ENCODE assay signal across 10 cellular contexts in genomic region chr14:75513911-75514672, GRCh38. TPM values are rescaled to one million over a fixed set of nuclear protein-coding genes. Genes with fewer than 3 reads are reported as not detected.
DNase-seq lines count a peak whose midpoint lies in the region; ATAC-seq and TF ChIP-seq lines count a peak whose summit lies in the region.
"Had no signal": no experiment of that assay in that cellular context is flagged by ENCODE, and none has a peak within 500 bp of the region (broad histone marks: within the 10 kb centered on the region; RNA-seq: fewer than 3 reads in every experiment).

No MANE protein-coding gene starts in this region.

- H3K27me3 ChIP-seq in OCI-LY1 (ENCODE audit: insufficient read depth, low read length) (0 out of 2 replicates have a peak, but pooled peaks cover 5% of the 10 kb centered on the region), uterus (no peaks in the 10 kb centered on the region)

- H3K4me3 ChIP-seq in OCI-LY1 (ENCODE audit: low read depth, low read length, poor library complexity, severe bottlenecking), result no peak overlapping the region
- H3K4me3 ChIP-seq in uterus, result no peak overlapping the region

- peaks cover 11% of the 10 kb centered on the region for H3K36me3 Mint-ChIP-seq in activated CD4-positive, alpha-beta T cell treated with anti-CD3 and anti-CD28 coated beads for 36 hours (ENCODE audit: low read depth)
- H3K36me3 Mint-ChIP-seq in stimulated activated effector memory CD8-positive, alpha-beta T cell treated with anti-CD3 and anti-CD28 coated beads, Interleukin-12 subunit alpha, Interleukin-12 subunit beta, amount 100 ng/mL, for 72 hours, result no peaks in the 10 kb centered on the region

- DNase-seq in activated CD4-positive, alpha-beta T cell treated with anti-CD3 and anti-CD28 coated beads for 36 hours, result peak; percentile 18
- no peak for DNase-seq in activated CD4-positive, alpha-beta T cell treated with anti-CD3 and anti-CD28 coated beads, Interleukin-2, amount 50 U/mL, for 1 hour
- DNase-seq in stimulated activated effector memory CD8-positive, alpha-beta T cell treated with anti-CD3 and anti-CD28 coated beads, Interleukin-12 subunit alpha, Interleukin-12 subunit beta, amount 100 ng/mL, for 72 hours (ENCODE audit: low spot score in 2 of 2), result peak in 1 of 2 donors; percentile 66
- DNase-seq in effector CD8-positive, alpha-beta T cell (lab: John Stamatoyannopoulos, UW), result no peak
- DNase-seq in DMS53 treated with DMSO at 0.1 percent for 48 hours (lab: John Stamatoyannopoulos, UW; ENCODE audit: unreplicated experiment) (no peak), uterus (no peak)

- H3K9me3 ChIP-seq in OCI-LY1 (ENCODE audit: low read length) (peaks cover 5% of the 10 kb centered on the region; the same call in 1 of the 2 replicates), uterus (peaks cover 0 to 5% of the 10 kb centered on the region in 2 donors)

- H3K36me3 ChIP-seq in OCI-LY1 (ENCODE audit: insufficient read depth, low read length), result no peaks in the 10 kb centered on the region
- H3K36me3 ChIP-seq in uterus, result no peaks in the 10 kb centered on the region

- ATAC-seq in activated CD4-positive, alpha-beta T cell treated with anti-CD3 and anti-CD28 coated beads for 36 hours, result no peak
- peak; percentile 46 for ATAC-seq in HG02610 (IDR thresholded peaks at IDR 0.05; ENCODE audit: unreplicated experiment)
- ATAC-seq in stimulated activated effector memory CD8-positive, alpha-beta T cell treated with anti-CD3 and anti-CD28 coated beads, Interleukin-12 subunit alpha, Interleukin-12 subunit beta, amount 100 ng/mL, for 72 hours, result peak; percentile 41

- TF ChIP-seq CTCF in OCI-LY1 (IDR thresholded peaks at IDR 0.05; ENCODE audit: low read length) (no peak), uterus (IDR thresholded peaks at IDR 0.05) (no peak)

- no peaks in the 10 kb centered on the region for H3K27me3 Mint-ChIP-seq in activated CD4-positive, alpha-beta T cell treated with anti-CD3 and anti-CD28 coated beads for 36 hours

- no peaks in the 10 kb centered on the region for H4K20me1 ChIP-seq in OCI-LY1 (ENCODE audit: insufficient read depth, low read length)

- H2AFZ ChIP-seq in OCI-LY1 (ENCODE audit: low read length), result no peak overlapping the region

- no peaks in the 10 kb centered on the region for H3K79me2 ChIP-seq in OCI-LY1 (ENCODE audit: insufficient read depth, low read length)

- CTCF ChIA-PET in activated CD4-positive, alpha-beta T cell treated with anti-CD3 and anti-CD28 coated beads for 36 hours (lab: Charles Lee), result interaction anchor here (0.6 to 7.1 kb wide), 10 partner anchors 8 to 64 kb away, joined by 3 to 31 read pairs (median 3); partner anchors contain the start of genes BATF and FLVCR2

- H3K4me1 ChIP-seq in OCI-LY1 (ENCODE audit: insufficient read depth, low read length, severe bottlenecking), result peaks cover 17% of the 10 kb centered on the region
- no peaks in the 10 kb centered on the region for H3K4me1 ChIP-seq in uterus

- intact Hi-C loops in activated CD4-positive, alpha-beta T cell treated with anti-CD3 and anti-CD28 coated beads for 36 hours (cut with DNase I, micrococcal nuclease), result loop anchor here in 1 of 2 experiments (10.0 kb wide), 1 partner anchor 141 kb away; no protein-coding TSS in a partner anchor
- intact Hi-C loops in uterus (cut with DNase I; ENCODE audit: low total_unique reads), result no loop called here

- no peak overlapping the region for H3K27ac ChIP-seq in OCI-LY1 (ENCODE audit: low read depth, low read length, poor library complexity, severe bottlenecking)
- no peak overlapping the region for H3K27ac ChIP-seq in uterus

- no peak overlapping the region for H3K9ac ChIP-seq in OCI-LY1 (ENCODE audit: low read length)

- H3K4me2 ChIP-seq in OCI-LY1 (ENCODE audit: low read length), result 0 out of 2 replicates have a peak overlapping the region, but pooled peaks have one; percentile 58

- H3K9me2 ChIP-seq in OCI-LY1 (ENCODE audit: low read depth, low read length), result no peaks in the 10 kb centered on the region

- no peak for TF ChIP-seq POLR2A in uterus (IDR thresholded peaks at IDR 0.05)

- POLR2A ChIA-PET in activated CD4-positive, alpha-beta T cell treated with anti-CD3 and anti-CD28 coated beads for 36 hours (lab: Charles Lee), result no interaction called here

- H3K27ac Mint-ChIP-seq in activated CD4-positive, alpha-beta T cell treated with anti-CD3 and anti-CD28 coated beads for 36 hours, result no peak overlapping the region
- peak overlapping the region; percentile 96 for H3K27ac Mint-ChIP-seq in stimulated activated effector memory CD8-positive, alpha-beta T cell treated with anti-CD3 and anti-CD28 coated beads, Interleukin-12 subunit alpha, Interleukin-12 subunit beta, amount 100 ng/mL, for 72 hours

- H3K4me3 Mint-ChIP-seq in activated CD4-positive, alpha-beta T cell treated with anti-CD3 and anti-CD28 coated beads for 36 hours, result no peak overlapping the region
- H3K4me3 Mint-ChIP-seq in stimulated activated effector memory CD8-positive, alpha-beta T cell treated with anti-CD3 and anti-CD28 coated beads, Interleukin-12 subunit alpha, Interleukin-12 subunit beta, amount 100 ng/mL, for 72 hours, result peak overlapping the region; percentile 87

- no peaks in the 10 kb centered on the region for H3F3A ChIP-seq in OCI-LY1 (ENCODE audit: insufficient read depth, low read length)

- peaks cover 55% of the 10 kb centered on the region for H3K4me1 Mint-ChIP-seq in activated CD4-positive, alpha-beta T cell treated with anti-CD3 and anti-CD28 coated beads for 36 hours
- H3K4me1 Mint-ChIP-seq in stimulated activated effector memory CD8-positive, alpha-beta T cell treated with anti-CD3 and anti-CD28 coated beads, Interleukin-12 subunit alpha, Interleukin-12 subunit beta, amount 100 ng/mL, for 72 hours, result peaks cover 64% of the 10 kb centered on the region

- peaks cover 17% of the 10 kb centered on the region for H3K9me3 Mint-ChIP-seq in activated CD4-positive, alpha-beta T cell treated with anti-CD3 and anti-CD28 coated beads for 36 hours (ENCODE audit: low read depth)
- H3K9me3 Mint-ChIP-seq in stimulated activated effector memory CD8-positive, alpha-beta T cell treated with anti-CD3 and anti-CD28 coated beads, Interleukin-12 subunit alpha, Interleukin-12 subunit beta, amount 100 ng/mL, for 72 hours, result peaks cover 14% of the 10 kb centered on the region

RNA-seq across cellular contexts. Expression of gene BATF, which starts 8.2 kb away (rescaled TPM):
- 100 to 1,000 TPM; 165 to 187 TPM for total RNA-seq in activated CD4-positive, alpha-beta T cell treated with anti-CD3 and anti-CD28 coated beads for 36 hours
- 1 to 10 TPM in 2 of 4 donors, under 1 TPM in 1, not detected in 1; 0.28 to 6.4 (median 1.3) TPM for total RNA-seq in uterus
- total RNA-seq: endothelial cell of umbilical vein, renal cortical epithelial cell had no signal

Comparison
In these comparisons a context has a peak if more than half of its experiments do, and no peak if none do; other contexts are left out.
1. RNA of gene BATF, which starts 8.2 kb away (total RNA-seq): 165 to 187 TPM in activated CD4-positive, alpha-beta T cell treated with anti-CD3 and anti-CD28 coated beads for 36 hours; 0.28 to 6.4 TPM in uterus; every median in the first group is over 10 times any median in the second.